In genomic region chr1:175341631-175342429, GRCh38 we compare ENCODE assay signal across 21 cellular contexts.
"Had no signal": no experiment of that assay in that cellular context is flagged by ENCODE, and none has a peak within 500 bp of the region (broad histone marks: within the 10 kb centered on the region; RNA-seq: fewer than 3 reads in every experiment).

No MANE protein-coding gene starts in this region.

- H3K27ac Mint-ChIP-seq: dendritic cell treated with granulocyte-macrophage colony-stimulating factor and Interleukin-4, amounts not matched to agents 40 ng/mL and 50 ng/mL, for 4 days; natural killer cell treated with Interleukin-12 subunit alpha and Interleukin-12 subunit beta and Interleukin-15 and Interleukin-18, amount 100 ng/mL, for 72 hours; neural progenitor cell had no signal

- H3K27me3 ChIP-seq: neural progenitor cell, suprapubic skin, thyroid gland, upper lobe of left lung, vagina had no signal

- H3K36me3 ChIP-seq: heart left ventricle, left lung, neural progenitor cell, suprapubic skin, thyroid gland, upper lobe of left lung, vagina had no signal

- ATAC-seq: left lung; natural killer cell treated with Interleukin-12 subunit alpha and Interleukin-12 subunit beta and Interleukin-15 and Interleukin-18, amount 100 ng/mL, for 72 hours had no signal

- H3K4me1 Mint-ChIP-seq: neural progenitor cell had no signal

- H3K9ac ChIP-seq: neural progenitor cell had no signal

- H3K9me3 ChIP-seq: heart left ventricle, left lung, suprapubic skin, thyroid gland, upper lobe of left lung, vagina had no signal

- DNase-seq: cerebellar nuclear complex; erythroblast; foreskin melanocyte; heart left ventricle; hippocampal formation; kidney glomerular epithelial cell; left lung; mesenchymal stem cell; midbrain; nucleus accumbens; stimulated activated CD4-positive, alpha-beta T cell treated with anti-CD3 and anti-CD28 coated beads, Interleukin-2, amount 100 ng/mL, for 48 hours; stimulated activated naive CD8-positive, alpha-beta T cell treated with anti-CD3 and anti-CD28 coated beads, Interleukin-15, Interleukin-2, amounts not matched to agents 100 U/mL and 50 U/mL, for 24 hours; thyroid gland; upper lobe of left lung had no signal

- H3K9me3 Mint-ChIP-seq: dendritic cell treated with granulocyte-macrophage colony-stimulating factor and Interleukin-4, amounts not matched to agents 40 ng/mL and 50 ng/mL, for 4 days; natural killer cell treated with Interleukin-12 subunit alpha and Interleukin-12 subunit beta and Interleukin-15 and Interleukin-18, amount 100 ng/mL, for 72 hours; neural progenitor cell had no signal

- H3K4me3 Mint-ChIP-seq: dendritic cell treated with granulocyte-macrophage colony-stimulating factor and Interleukin-4, amounts not matched to agents 40 ng/mL and 50 ng/mL, for 4 days; natural killer cell treated with Interleukin-12 subunit alpha and Interleukin-12 subunit beta and Interleukin-15 and Interleukin-18, amount 100 ng/mL, for 72 hours; neural progenitor cell had no signal

- H2AFZ ChIP-seq: neural progenitor cell had no signal

- H3K36me3 Mint-ChIP-seq: natural killer cell treated with Interleukin-12 subunit alpha and Interleukin-12 subunit beta and Interleukin-15 and Interleukin-18, amount 100 ng/mL, for 72 hours; neural progenitor cell had no signal

- H3K27ac ChIP-seq: heart left ventricle, left lung, neural progenitor cell, suprapubic skin, thyroid gland, upper lobe of left lung, vagina had no signal

- H3K4me1 ChIP-seq: left lung, suprapubic skin, thyroid gland, vagina had no signal

- H3K4me3 ChIP-seq: heart left ventricle, left lung, lung, neural progenitor cell, smooth muscle cell, suprapubic skin, thyroid gland, upper lobe of left lung, vagina had no signal

- H3K4me2 ChIP-seq: neural progenitor cell, smooth muscle cell had no signal
